Comparison of ENCODE assay signal across 1 cellular context in the genomic region with DNA sequence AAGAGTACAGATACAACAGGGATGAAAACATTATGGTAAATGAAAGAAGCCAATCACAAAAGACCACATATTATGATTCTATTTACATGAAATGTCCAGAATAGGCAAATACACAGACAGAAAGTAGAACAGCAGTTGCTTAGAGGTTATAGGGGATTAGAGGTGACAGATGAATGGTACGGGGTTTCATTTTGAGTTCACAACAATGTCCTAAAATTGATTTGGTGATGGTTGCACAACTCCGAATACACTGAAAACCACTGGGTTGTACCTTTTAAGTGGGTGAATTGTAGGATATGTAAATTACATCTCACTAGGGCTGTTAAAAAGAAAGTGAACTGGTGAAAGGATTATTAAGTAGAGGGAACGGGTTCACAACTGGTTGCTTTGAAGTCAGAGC.
A peak's percentile ranks its signal among the peaks of the same experiment; 100 is the strongest.
TF ChIP-seq lines count a peak whose summit lies in the region.

No MANE protein-coding gene starts in this region.

TF ChIP-seq in GM12878, 131 proteins besides CTCF, POLR2A, EP300 and RAD21 (continued from another document):
- TF ChIP-seq, protein P1, sequence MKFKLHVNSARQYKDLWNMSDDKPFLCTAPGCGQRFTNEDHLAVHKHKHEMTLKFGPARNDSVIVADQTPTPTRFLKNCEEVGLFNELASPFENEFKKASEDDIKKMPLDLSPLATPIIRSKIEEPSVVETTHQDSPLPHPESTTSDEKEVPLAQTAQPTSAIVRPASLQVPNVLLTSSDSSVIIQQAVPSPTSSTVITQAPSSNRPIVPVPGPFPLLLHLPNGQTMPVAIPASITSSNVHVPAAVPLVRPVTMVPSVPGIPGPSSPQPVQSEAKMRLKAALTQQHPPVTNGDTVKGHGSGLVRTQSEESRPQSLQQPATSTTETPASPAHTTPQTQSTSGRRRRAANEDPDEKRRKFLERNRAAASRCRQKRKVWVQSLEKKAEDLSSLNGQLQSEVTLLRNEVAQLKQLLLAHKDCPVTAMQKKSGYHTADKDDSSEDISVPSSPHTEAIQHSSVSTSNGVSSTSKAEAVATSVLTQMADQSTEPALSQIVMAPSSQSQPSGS (IDR thresholded peaks at IDR 0.05; ENCODE audit: low read length): peak; percentile 67
- TF ChIP-seq CEBPB (IDR thresholded peaks at IDR 0.05; ENCODE audit: borderline replicate concordance in 1 of 2, low read depth in 2 of 2, low read length in 2 of 2) (0 out of 4 replicates have a peak, but pooled peaks of 1 of the 2 experiments have one; percentile 46), LARP7 (IDR thresholded peaks at IDR 0.05) (no peak), ASH2L (IDR thresholded peaks at IDR 0.05; ENCODE audit: borderline replicate concordance, low read depth) (no peak), FOXM1 (IDR thresholded peaks at IDR 0.05; ENCODE audit: low read depth, low read length) (0 out of 2 replicates have a peak, but pooled peaks have one; percentile 23), SMAD5 (IDR thresholded peaks at IDR 0.05; ENCODE audit: low read depth) (no peak)
TF ChIP-seq in GM12878: peak in this region for 7.
